1 cellular context compared by ENCODE assay signal in the genomic region with DNA sequence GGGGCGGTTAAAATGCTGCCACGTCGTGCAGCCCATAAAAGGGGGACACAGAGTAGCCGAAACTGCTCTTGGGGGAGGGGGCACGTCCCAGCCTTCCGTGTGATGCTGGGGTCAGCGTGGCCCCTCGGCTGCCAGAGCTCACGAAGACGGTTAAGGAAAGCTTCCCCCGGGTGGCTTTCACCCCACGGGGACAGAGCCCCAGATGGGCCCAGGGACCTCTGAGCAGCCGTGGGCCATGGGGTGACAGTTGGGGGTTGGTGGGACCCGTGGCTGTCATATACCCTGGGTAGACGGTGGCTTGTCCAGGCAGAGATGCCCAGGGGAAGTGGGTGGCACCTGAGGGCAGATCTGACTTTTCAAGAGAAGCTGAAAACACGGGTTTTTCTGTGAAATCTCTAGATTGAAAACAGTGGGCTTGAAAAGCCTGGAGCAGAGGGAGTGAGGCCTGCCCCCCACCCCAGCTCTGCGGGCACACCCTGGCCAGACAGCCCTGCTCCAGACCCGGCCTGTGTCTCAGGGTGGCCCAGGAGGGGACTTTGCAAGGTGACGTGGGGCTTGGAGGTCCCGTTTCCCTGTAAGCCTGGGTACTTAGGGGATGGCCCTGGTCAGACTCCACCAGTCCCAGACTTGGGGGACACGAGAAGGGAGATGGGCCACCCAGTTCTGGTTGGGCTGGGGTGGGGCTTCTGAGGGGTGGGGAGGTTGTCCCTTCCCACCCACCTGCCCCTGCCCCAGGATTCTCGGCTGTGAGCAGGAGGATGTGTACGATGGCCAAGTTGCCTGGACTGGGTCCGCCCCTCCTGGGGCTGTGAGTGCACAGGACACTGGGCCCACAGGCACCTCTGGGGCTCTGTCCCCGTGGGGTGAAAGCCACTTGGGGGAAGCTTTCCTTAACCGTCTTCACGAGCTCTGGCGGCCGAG.
TF ChIP-seq lines count a peak whose summit lies in the region.

No MANE protein-coding gene starts in this region.

TF ChIP-seq in HepG2, 621 proteins besides CTCF, POLR2A, EP300 and RAD21 (continued from another document and continues in another):
- TF ChIP-seq, protein P1, sequence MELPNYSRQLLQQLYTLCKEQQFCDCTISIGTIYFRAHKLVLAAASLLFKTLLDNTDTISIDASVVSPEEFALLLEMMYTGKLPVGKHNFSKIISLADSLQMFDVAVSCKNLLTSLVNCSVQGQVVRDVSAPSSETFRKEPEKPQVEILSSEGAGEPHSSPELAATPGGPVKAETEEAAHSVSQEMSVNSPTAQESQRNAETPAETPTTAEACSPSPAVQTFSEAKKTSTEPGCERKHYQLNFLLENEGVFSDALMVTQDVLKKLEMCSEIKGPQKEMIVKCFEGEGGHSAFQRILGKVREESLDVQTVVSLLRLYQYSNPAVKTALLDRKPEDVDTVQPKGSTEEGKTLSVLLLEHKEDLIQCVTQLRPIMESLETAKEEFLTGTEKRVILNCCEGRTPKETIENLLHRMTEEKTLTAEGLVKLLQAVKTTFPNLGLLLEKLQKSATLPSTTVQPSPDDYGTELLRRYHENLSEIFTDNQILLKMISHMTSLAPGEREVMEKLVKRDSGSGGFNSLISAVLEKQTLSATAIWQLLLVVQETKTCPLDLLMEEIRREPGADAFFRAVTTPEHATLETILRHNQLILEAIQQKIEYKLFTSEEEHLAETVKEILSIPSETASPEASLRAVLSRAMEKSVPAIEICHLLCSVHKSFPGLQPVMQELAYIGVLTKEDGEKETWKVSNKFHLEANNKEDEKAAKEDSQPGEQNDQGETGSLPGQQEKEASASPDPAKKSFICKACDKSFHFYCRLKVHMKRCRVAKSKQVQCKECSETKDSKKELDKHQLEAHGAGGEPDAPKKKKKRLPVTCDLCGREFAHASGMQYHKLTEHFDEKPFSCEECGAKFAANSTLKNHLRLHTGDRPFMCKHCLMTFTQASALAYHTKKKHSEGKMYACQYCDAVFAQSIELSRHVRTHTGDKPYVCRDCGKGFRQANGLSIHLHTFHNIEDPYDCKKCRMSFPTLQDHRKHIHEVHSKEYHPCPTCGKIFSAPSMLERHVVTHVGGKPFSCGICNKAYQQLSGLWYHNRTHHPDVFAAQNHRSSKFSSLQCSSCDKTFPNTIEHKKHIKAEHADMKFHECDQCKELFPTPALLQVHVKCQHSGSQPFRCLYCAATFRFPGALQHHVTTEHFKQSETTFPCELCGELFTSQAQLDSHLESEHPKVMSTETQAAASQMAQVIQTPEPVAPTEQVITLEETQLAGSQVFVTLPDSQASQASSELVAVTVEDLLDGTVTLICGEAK (IDR thresholded peaks at IDR 0.05) = no peak
- TF ChIP-seq, protein P1 (CRISPR knock-in tag; IDR thresholded peaks at IDR 0.05) = no peak
- TF ChIP-seq BCL6 (CRISPR knock-in tag; IDR thresholded peaks at IDR 0.05) (no peak), SNAPC2 (CRISPR knock-in tag; IDR thresholded peaks at IDR 0.05) (0 out of 2 replicates have a peak, but pooled peaks have one; percentile 1), ZNF160 (CRISPR knock-in tag; IDR thresholded peaks at IDR 0.05) (no peak), SMAD3 (CRISPR knock-in tag; IDR thresholded peaks at IDR 0.05) (no peak; the same call in 1 of the 2 replicates), SIX4 (CRISPR knock-in tag; IDR thresholded peaks at IDR 0.05) (no peak), MIER3 (CRISPR knock-in tag; IDR thresholded peaks at IDR 0.05; ENCODE audit: borderline replicate concordance) (no peak), RARA (CRISPR knock-in tag; IDR thresholded peaks at IDR 0.05) (no peak), MLLT10 (CRISPR knock-in tag; IDR thresholded peaks at IDR 0.05) (0 out of 2 replicates have a peak, but pooled peaks have one; percentile 18), KDM1A (CRISPR knock-in tag; IDR thresholded peaks at IDR 0.05) (no peak), ZBTB3 (CRISPR knock-in tag; IDR thresholded peaks at IDR 0.05; ENCODE audit: borderline replicate concordance, low read depth) (0 out of 2 replicates have a peak, but pooled peaks have one; percentile 2), ARID2 (CRISPR knock-in tag; IDR thresholded peaks at IDR 0.05; ENCODE audit: borderline replicate concordance) (peak; percentile 35; the same call in 1 of the 2 replicates), JUND (CRISPR knock-in tag; IDR thresholded peaks at IDR 0.05) (peak; percentile 40; the same call in 1 of the 2 replicates), SRY (CRISPR knock-in tag; IDR thresholded peaks at IDR 0.05) (0 out of 2 replicates have a peak, but pooled peaks have one; percentile 2), PAWR (CRISPR knock-in tag; IDR thresholded peaks at IDR 0.05; ENCODE audit: borderline replicate concordance) (no peak), MED8 (CRISPR knock-in tag; IDR thresholded peaks at IDR 0.05; ENCODE audit: insufficient replicate concordance) (no peak), SMYD3 (CRISPR knock-in tag; IDR thresholded peaks at IDR 0.05) (no peak), ZNF558 (CRISPR knock-in tag; IDR thresholded peaks at IDR 0.05; ENCODE audit: borderline replicate concordance) (no peak), SP1 (IDR thresholded peaks at IDR 0.05) (no peak), SP1 (CRISPR knock-in tag; IDR thresholded peaks at IDR 0.05) (no peak), ZSCAN20 (CRISPR knock-in tag; IDR thresholded peaks at IDR 0.05; ENCODE audit: borderline replicate concordance) (no peak), ZNF333 (CRISPR knock-in tag; IDR thresholded peaks at IDR 0.05; ENCODE audit: borderline replicate concordance) (0 out of 2 replicates have a peak, but pooled peaks have one; percentile 6), TBX2 (CRISPR knock-in tag; IDR thresholded peaks at IDR 0.05; ENCODE audit: borderline replicate concordance) (no peak), AHR (CRISPR knock-in tag; IDR thresholded peaks at IDR 0.05) (no peak), ARHGAP35 (CRISPR knock-in tag; IDR thresholded peaks at IDR 0.05; ENCODE audit: borderline replicate concordance) (0 out of 2 replicates have a peak, but pooled peaks have one; percentile 14)
- TF ChIP-seq, protein P2, sequence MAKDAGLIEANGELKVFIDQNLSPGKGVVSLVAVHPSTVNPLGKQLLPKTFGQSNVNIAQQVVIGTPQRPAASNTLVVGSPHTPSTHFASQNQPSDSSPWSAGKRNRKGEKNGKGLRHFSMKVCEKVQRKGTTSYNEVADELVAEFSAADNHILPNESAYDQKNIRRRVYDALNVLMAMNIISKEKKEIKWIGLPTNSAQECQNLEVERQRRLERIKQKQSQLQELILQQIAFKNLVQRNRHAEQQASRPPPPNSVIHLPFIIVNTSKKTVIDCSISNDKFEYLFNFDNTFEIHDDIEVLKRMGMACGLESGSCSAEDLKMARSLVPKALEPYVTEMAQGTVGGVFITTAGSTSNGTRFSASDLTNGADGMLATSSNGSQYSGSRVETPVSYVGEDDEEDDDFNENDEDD (CRISPR knock-in tag; IDR thresholded peaks at IDR 0.05; ENCODE audit: borderline replicate concordance) = no peak
- TF ChIP-seq, protein P3, sequence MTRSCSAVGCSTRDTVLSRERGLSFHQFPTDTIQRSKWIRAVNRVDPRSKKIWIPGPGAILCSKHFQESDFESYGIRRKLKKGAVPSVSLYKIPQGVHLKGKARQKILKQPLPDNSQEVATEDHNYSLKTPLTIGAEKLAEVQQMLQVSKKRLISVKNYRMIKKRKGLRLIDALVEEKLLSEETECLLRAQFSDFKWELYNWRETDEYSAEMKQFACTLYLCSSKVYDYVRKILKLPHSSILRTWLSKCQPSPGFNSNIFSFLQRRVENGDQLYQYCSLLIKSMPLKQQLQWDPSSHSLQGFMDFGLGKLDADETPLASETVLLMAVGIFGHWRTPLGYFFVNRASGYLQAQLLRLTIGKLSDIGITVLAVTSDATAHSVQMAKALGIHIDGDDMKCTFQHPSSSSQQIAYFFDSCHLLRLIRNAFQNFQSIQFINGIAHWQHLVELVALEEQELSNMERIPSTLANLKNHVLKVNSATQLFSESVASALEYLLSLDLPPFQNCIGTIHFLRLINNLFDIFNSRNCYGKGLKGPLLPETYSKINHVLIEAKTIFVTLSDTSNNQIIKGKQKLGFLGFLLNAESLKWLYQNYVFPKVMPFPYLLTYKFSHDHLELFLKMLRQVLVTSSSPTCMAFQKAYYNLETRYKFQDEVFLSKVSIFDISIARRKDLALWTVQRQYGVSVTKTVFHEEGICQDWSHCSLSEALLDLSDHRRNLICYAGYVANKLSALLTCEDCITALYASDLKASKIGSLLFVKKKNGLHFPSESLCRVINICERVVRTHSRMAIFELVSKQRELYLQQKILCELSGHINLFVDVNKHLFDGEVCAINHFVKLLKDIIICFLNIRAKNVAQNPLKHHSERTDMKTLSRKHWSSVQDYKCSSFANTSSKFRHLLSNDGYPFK (CRISPR knock-in tag; IDR thresholded peaks at IDR 0.05; ENCODE audit: borderline replicate concordance) = no peak
- TF ChIP-seq, protein P4, sequence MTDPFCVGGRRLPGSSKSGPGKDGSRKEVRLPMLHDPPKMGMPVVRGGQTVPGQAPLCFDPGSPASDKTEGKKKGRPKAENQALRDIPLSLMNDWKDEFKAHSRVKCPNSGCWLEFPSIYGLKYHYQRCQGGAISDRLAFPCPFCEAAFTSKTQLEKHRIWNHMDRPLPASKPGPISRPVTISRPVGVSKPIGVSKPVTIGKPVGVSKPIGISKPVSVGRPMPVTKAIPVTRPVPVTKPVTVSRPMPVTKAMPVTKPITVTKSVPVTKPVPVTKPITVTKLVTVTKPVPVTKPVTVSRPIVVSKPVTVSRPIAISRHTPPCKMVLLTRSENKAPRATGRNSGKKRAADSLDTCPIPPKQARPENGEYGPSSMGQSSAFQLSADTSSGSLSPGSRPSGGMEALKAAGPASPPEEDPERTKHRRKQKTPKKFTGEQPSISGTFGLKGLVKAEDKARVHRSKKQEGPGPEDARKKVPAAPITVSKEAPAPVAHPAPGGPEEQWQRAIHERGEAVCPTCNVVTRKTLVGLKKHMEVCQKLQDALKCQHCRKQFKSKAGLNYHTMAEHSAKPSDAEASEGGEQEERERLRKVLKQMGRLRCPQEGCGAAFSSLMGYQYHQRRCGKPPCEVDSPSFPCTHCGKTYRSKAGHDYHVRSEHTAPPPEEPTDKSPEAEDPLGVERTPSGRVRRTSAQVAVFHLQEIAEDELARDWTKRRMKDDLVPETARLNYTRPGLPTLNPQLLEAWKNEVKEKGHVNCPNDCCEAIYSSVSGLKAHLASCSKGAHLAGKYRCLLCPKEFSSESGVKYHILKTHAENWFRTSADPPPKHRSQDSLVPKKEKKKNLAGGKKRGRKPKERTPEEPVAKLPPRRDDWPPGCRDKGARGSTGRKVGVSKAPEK (CRISPR knock-in tag; IDR thresholded peaks at IDR 0.05; ENCODE audit: borderline replicate concordance) = no peak
- TF ChIP-seq, protein P5, sequence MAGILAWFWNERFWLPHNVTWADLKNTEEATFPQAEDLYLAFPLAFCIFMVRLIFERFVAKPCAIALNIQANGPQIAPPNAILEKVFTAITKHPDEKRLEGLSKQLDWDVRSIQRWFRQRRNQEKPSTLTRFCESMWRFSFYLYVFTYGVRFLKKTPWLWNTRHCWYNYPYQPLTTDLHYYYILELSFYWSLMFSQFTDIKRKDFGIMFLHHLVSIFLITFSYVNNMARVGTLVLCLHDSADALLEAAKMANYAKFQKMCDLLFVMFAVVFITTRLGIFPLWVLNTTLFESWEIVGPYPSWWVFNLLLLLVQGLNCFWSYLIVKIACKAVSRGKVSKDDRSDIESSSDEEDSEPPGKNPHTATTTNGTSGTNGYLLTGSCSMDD (CRISPR knock-in tag; IDR thresholded peaks at IDR 0.05) = no peak
- TF ChIP-seq, protein P6, sequence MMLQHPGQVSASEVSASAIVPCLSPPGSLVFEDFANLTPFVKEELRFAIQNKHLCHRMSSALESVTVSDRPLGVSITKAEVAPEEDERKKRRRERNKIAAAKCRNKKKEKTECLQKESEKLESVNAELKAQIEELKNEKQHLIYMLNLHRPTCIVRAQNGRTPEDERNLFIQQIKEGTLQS (CRISPR knock-in tag; IDR thresholded peaks at IDR 0.05) = peak; percentile 18; the same call in 1 of the 2 replicates
- TF ChIP-seq, protein P7, sequence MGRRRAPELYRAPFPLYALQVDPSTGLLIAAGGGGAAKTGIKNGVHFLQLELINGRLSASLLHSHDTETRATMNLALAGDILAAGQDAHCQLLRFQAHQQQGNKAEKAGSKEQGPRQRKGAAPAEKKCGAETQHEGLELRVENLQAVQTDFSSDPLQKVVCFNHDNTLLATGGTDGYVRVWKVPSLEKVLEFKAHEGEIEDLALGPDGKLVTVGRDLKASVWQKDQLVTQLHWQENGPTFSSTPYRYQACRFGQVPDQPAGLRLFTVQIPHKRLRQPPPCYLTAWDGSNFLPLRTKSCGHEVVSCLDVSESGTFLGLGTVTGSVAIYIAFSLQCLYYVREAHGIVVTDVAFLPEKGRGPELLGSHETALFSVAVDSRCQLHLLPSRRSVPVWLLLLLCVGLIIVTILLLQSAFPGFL (CRISPR knock-in tag; IDR thresholded peaks at IDR 0.05) = no peak
- TF ChIP-seq, protein P8, sequence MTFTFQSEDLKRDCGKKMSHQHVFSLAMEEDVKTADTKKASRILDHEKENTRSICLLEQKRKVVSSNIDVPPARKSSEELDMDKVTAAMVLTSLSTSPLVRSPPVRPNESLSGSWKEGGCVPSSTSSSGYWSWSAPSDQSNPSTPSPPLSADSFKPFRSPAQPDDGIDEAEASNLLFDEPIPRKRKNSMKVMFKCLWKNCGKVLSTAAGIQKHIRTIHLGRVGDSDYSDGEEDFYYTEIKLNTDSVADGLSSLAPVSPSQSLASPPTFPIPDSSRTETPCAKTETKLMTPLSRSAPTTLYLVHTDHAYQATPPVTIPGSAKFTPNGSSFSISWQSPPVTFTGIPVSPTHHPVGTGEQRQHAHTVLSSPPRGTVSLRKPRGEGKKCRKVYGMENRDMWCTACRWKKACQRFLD (CRISPR knock-in tag; IDR thresholded peaks at IDR 0.05; ENCODE audit: borderline replicate concordance) = no peak
